Comparison of ENCODE assay signal across 8 cellular contexts in the genomic region with DNA sequence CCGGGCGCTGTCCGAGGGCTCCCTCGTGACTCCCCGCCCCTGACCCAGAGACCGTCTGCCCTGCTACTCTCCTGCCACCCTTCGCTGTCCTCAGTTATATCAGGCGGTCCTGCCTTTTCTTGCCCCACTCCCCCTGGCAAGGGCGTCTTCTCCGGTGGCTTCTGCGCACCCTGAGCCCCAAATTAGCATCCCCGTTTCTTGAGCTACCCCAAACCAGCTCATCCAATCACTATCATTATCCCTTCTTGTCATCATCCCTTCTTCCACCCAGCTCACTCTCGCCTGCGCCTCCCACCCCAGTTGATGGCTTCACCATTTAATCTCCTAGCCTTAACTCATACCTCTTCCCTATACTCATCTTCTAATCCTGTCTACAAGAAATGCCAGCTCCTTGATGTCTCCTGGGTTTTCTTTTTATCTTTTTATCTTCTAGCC. TPM values are rescaled to one million over a fixed set of nuclear protein-coding genes. Genes with fewer than 3 reads are reported as not detected.
DNase-seq lines count a peak whose midpoint lies in the region; ATAC-seq and TF ChIP-seq lines count a peak whose summit lies in the region.

No MANE protein-coding gene starts in this region.

- H3K9me3 ChIP-seq in SU-DHL-6 (ENCODE audit: insufficient read depth, low read length) = no peaks in the 10 kb centered on the region
- H3K9me3 ChIP-seq in ovary = no peaks in the 10 kb centered on the region

- H3K9me2 ChIP-seq in SU-DHL-6 (replicated peaks; ENCODE audit: insufficient read depth, low read length) = no peaks in the 10 kb centered on the region

- POLR2A ChIA-PET in AG04449 (lab: Yijun Ruan, JAX) = interaction anchor here (0.8 to 1.4 kb wide), 3 partner anchors 39 to 68 kb away, joined by 3 to 12 read pairs (median 9); no protein-coding TSS in a partner anchor

- H3K27ac ChIP-seq in SU-DHL-6 (ENCODE audit: low read depth, low read length) = 0 out of 2 replicates have a peak overlapping the region, but pooled peaks have one; percentile 1
- peak overlapping the region; percentile 88 to 96 for H3K27ac ChIP-seq in ovary

- peak overlapping the region; percentile 84 for H2AFZ ChIP-seq in SU-DHL-6 (ENCODE audit: low read depth, low read length, severe bottlenecking)

- H3K4me1 ChIP-seq in ovary (ENCODE audit: insufficient read depth) = peaks cover 4% of the 10 kb centered on the region

- peaks cover 5% of the 10 kb centered on the region; the same call in 1 of the 2 replicates for H3F3A ChIP-seq in SU-DHL-6 (ENCODE audit: insufficient read depth)

- H3K4me2 ChIP-seq in SU-DHL-6 (ENCODE audit: low read depth, low read length, poor library complexity, severe bottlenecking) = peak overlapping the region; percentile 66

- TF ChIP-seq POLR2A in ovary (IDR thresholded peaks at IDR 0.05) = no peak

- H4K20me1 ChIP-seq in SU-DHL-6 (ENCODE audit: low read depth, low read length) = no peaks in the 10 kb centered on the region

- H3K36me3 ChIP-seq in SU-DHL-6 (ENCODE audit: low read length) (no peaks in the 10 kb centered on the region), ovary (no peaks in the 10 kb centered on the region)

- no peak for TF ChIP-seq EP300 in ovary (IDR thresholded peaks at IDR 0.05)

- H3K4me3 ChIP-seq in AG04449 (ENCODE audit: low read depth, low read length) (peak overlapping the region; percentile 89), SU-DHL-6 (ENCODE audit: insufficient read depth, low read length, poor library complexity, severe bottlenecking) (peak overlapping the region; percentile 67), fibroblast of pulmonary artery (replicated peaks; ENCODE audit: low read depth, low read length) (peak overlapping the region; percentile 90), ovary (peak overlapping the region; percentile 88)

- H3K27me3 ChIP-seq in SU-DHL-6 (ENCODE audit: low read length) = no peaks in the 10 kb centered on the region
- H3K27me3 ChIP-seq in ovary = no peaks in the 10 kb centered on the region

- DNase-seq in AG04449 (ENCODE audit: low read depth, low spot score) (no peak), fibroblast of pulmonary artery (ENCODE audit: low read depth) (peak; percentile 11), ovary (no peak), NCI-H2107 treated with DMSO at 0.1 percent for 48 hours (lab: John Stamatoyannopoulos, UW; ENCODE audit: unreplicated experiment) (no peak), OCI-M2 (lab: John Stamatoyannopoulos, UW; ENCODE audit: unreplicated experiment) (no peak)
- no peak for DNase-seq in activated CD8-positive, alpha-beta memory T cell treated with anti-CD3 and anti-CD28 coated beads for 24 hours

- ATAC-seq in GM21528 (IDR thresholded peaks at IDR 0.05; ENCODE audit: low FRiP score, unreplicated experiment) = peak; percentile 23

- intact Hi-C loops in ovary (cut with DNase I) = loop anchor here in 1 of 4 donors (5.0 kb wide), 2 partner anchors 39 to 74 kb away; no protein-coding TSS in a partner anchor

- CTCF ChIA-PET in AG04449 (lab: Yijun Ruan, JAX) = interaction anchor here (0.8 to 5.1 kb wide), 12 partner anchors 8 to 183 kb away, joined by 3 to 41 read pairs (median 4); no protein-coding TSS in a partner anchor

- peak overlapping the region; percentile 66 for H3K9ac ChIP-seq in SU-DHL-6 (ENCODE audit: low read length)

- TF ChIP-seq CTCF in AG04449 (IDR thresholded peaks at IDR 0.05; ENCODE audit: insufficient read depth, low read length, missing control alignments) = no peak
- no peak for TF ChIP-seq CTCF in SU-DHL-6 (IDR thresholded peaks at IDR 0.05; ENCODE audit: insufficient read depth, low read length, poor library complexity, severe bottlenecking)
- TF ChIP-seq CTCF in fibroblast of pulmonary artery (IDR thresholded peaks at IDR 0.05; ENCODE audit: low read length, missing control alignments) = no peak
- TF ChIP-seq CTCF in ovary (IDR thresholded peaks at IDR 0.05) = no peak

- H3K79me2 ChIP-seq in SU-DHL-6 (ENCODE audit: insufficient read depth, low read length) = no peaks in the 10 kb centered on the region

- 0 to 1% (median 0%) methylated on average over 14 of the region's 14 CpGs for WGBS in ovary, 3 donors

RNA-seq across cellular contexts. Expression of a gene that starts 0.4 kb away (rescaled TPM):
- 10 to 100 TPM in 3 of 7 donors, 1 to 10 TPM in 4; 4.8 to 21.4 (median 9.1) TPM for total RNA-seq in ovary
- 1 to 10 TPM; 4.2 to 4.8 TPM for polyA plus RNA-seq in ovary

RNA-seq across cellular contexts. Expression of a gene that starts 0.5 kb away (rescaled TPM):
- 10 to 100 TPM; 38.0 to 54.5 (median 47.8) TPM for total RNA-seq in ovary
- 10 to 100 TPM; 31.4 to 32.5 TPM for polyA plus RNA-seq in ovary

RNA-seq across cellular contexts. Expression of a gene that starts 45.5 kb away (rescaled TPM):
- total RNA-seq in ovary = 100 to 1,000 TPM in 2 of 7 donors, 10 to 100 TPM in 5; 22.4 to 118 (median 54.9) TPM
- polyA plus RNA-seq in ovary = 10 to 100 TPM in 1 of 2 donors, 1 to 10 TPM in 1; 6.5 to 24.7 TPM

RNA-seq across cellular contexts. Expression of a gene that starts 56.1 kb away (rescaled TPM):
- 10 to 100 TPM; 20.7 to 43.7 (median 38.2) TPM for total RNA-seq in ovary
- 10 to 100 TPM; 20.8 to 55.5 TPM for polyA plus RNA-seq in ovary

RNA-seq across cellular contexts. Expression of a gene that starts 56.1 kb away (rescaled TPM):
- under 1 TPM; under 0.01 to 0.34 (median 0.13) TPM for total RNA-seq in ovary
- under 1 TPM; 0.04 to 0.30 TPM for polyA plus RNA-seq in ovary
